In the genomic region with DNA sequence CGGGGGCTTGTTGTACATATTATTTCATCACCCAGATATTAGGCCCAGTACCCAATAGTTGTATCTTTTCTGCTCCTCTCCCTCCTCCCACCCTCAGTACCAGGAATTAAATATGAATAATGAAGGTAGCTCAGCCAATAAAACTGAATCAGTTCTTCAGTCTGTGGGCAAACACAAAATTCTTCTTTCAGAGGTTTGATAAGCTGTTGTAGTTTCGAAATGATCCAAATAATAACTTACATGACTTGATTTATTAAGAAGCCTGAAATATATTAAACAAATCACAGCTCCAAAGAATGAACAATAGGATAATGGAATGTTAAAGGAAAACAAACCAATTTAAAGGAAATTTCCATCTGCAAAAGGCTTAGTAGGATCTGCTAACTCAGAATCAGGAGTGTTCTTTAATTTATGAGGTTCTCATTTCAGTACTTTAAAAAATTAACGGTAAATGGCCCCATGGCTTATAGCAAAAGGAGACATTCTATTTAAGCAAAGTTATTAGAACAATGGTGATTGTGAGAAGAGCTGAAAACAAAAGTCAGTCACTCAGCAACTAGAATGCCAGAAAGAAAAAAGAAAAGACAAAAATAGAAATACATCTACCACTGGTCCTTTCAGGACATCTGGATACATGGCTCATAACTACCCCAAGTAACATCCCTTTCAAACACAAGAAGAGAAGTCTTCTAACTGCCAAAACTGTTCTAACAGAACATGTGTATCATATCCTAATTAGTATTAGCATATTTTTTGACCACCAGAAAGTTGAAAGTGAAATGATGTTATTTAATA, we compare ENCODE assay signal across 17 cellular contexts.
A peak's percentile ranks its signal among the peaks of the same experiment; 100 is the strongest.
DNase-seq lines count a peak whose midpoint lies in the region; ATAC-seq and TF ChIP-seq lines count a peak whose summit lies in the region.
"Had no signal": no experiment of that assay in that cellular context is flagged by ENCODE, and none has a peak within 500 bp of the region (broad histone marks: within the 10 kb centered on the region; RNA-seq: fewer than 3 reads in every experiment).

No MANE protein-coding gene starts in this region.

- H3K4me3 ChIP-seq in gastroesophageal sphincter (no peak overlapping the region), rectal smooth muscle tissue (ENCODE audit: low read length) (no peak overlapping the region), SJCRH30 (no peak overlapping the region)
- H3K4me3 ChIP-seq: prostate gland had no signal

- no peak overlapping the region for H3K9ac ChIP-seq in rectal smooth muscle tissue (ENCODE audit: low read length)
- H3K9ac ChIP-seq: SK-N-SH had no signal

- H3K27ac ChIP-seq in gastroesophageal sphincter (peak overlapping the region; percentile 62 to 72 (median 70)), rectal smooth muscle tissue (ENCODE audit: low read depth, low read length) (peak overlapping the region; percentile 27), SJCRH30 (no peak overlapping the region)
- H3K27ac ChIP-seq: prostate gland had no signal

- no peak for DNase-seq in HFFc6
- DNase-seq in SJCRH30: no peak
- DNase-seq in hepatic stellate cell (ENCODE audit: low spot score): no peak
- DNase-seq in stimulated activated naive CD4-positive, alpha-beta T cell (lab: John Stamatoyannopoulos, UW): no peak
- DNase-seq: activated CD4-positive, CD25-positive, alpha-beta regulatory T cell; activated T-cell treated with anti-CD3 and anti-CD28 coated beads, Interleukin-2, amount 50 U/mL, for 4 hours; H9; NCI-H2081 treated with DMSO at 0.1 percent for 48 hours; SK-N-SH; stimulated activated CD4-positive, alpha-beta T cell treated with anti-CD3 and anti-CD28 coated beads, Interleukin-4, amount 100 ng/mL, for 4 hours; stimulated activated naive CD4-positive, alpha-beta T cell treated with Interleukin-2 at 50 U/mL for 16 hours had no signal

- peaks cover 29% of the 10 kb centered on the region for H3K36me3 Mint-ChIP-seq in HFFc6 (ENCODE audit: low read depth)
- H3K36me3 Mint-ChIP-seq in activated naive CD8-positive, alpha-beta T cell: peaks cover 16% of the 10 kb centered on the region

- no peaks in the 10 kb centered on the region; the same call in 1 of the 2 replicates for H3K27me3 Mint-ChIP-seq in HFFc6 (ENCODE audit: insufficient read depth)
- no peaks in the 10 kb centered on the region for H3K27me3 Mint-ChIP-seq in activated naive CD8-positive, alpha-beta T cell
- H3K27me3 Mint-ChIP-seq: memory B cell had no signal

- WGBS in gastroesophageal sphincter (ENCODE audit: low coverage in 1 of 2), 2 donors: 19 to 26% methylated on average over 3 of the region's 3 CpGs

- no peaks in the 10 kb centered on the region for H3K36me3 ChIP-seq in gastroesophageal sphincter
- H3K36me3 ChIP-seq in rectal smooth muscle tissue (ENCODE audit: control insufficient read depth, insufficient read depth, low read length): no peaks in the 10 kb centered on the region
- peaks cover 2% of the 10 kb centered on the region; the same call in 1 of the 2 replicates for H3K36me3 ChIP-seq in SJCRH30
- H3K36me3 ChIP-seq: prostate gland had no signal

- TF ChIP-seq POLR2A in gastroesophageal sphincter (IDR thresholded peaks at IDR 0.05): no peak

- TF ChIP-seq EP300 in gastroesophageal sphincter (IDR thresholded peaks at IDR 0.05): no peak

- H3K9me3 ChIP-seq in gastroesophageal sphincter (no peaks in the 10 kb centered on the region), SJCRH30 (replicated peaks) (no peaks in the 10 kb centered on the region)
- H3K9me3 ChIP-seq: prostate gland, SK-N-SH had no signal

- H3K4me1 ChIP-seq in gastroesophageal sphincter (peaks cover 15 to 88% (median 28%) of the 10 kb centered on the region in 3 donors), rectal smooth muscle tissue (ENCODE audit: control insufficient read depth, insufficient read depth, low read length) (peaks cover 12% of the 10 kb centered on the region), SJCRH30 (peaks cover 6% of the 10 kb centered on the region; the same call in 1 of the 2 replicates)
- H3K4me1 ChIP-seq: prostate gland had no signal

- TF ChIP-seq CTCF in HFFc6 (IDR thresholded peaks at IDR 0.05): no peak
- TF ChIP-seq CTCF in gastroesophageal sphincter (IDR thresholded peaks at IDR 0.05): no peak

- peaks cover 50% of the 10 kb centered on the region for H3K4me1 Mint-ChIP-seq in HFFc6 (ENCODE audit: low read depth)
- H3K4me1 Mint-ChIP-seq in activated naive CD8-positive, alpha-beta T cell (ENCODE audit: low read depth): peaks cover 51% of the 10 kb centered on the region

- ATAC-seq in gastroesophageal sphincter (peak; percentile 25), HG02840 (IDR thresholded peaks at IDR 0.05; ENCODE audit: low FRiP score, unreplicated experiment) (no peak)

- H3K4me3 Mint-ChIP-seq in HFFc6: 0 out of 2 replicates have a peak overlapping the region, but pooled peaks have one; percentile 4
- no peak overlapping the region for H3K4me3 Mint-ChIP-seq in activated naive CD8-positive, alpha-beta T cell
- H3K4me3 Mint-ChIP-seq: activated T-cell treated with anti-CD3 and anti-CD28 coated beads, Interleukin-2, amount 50 U/mL, for 4 hours; H9; memory B cell had no signal

- no peaks in the 10 kb centered on the region for H3K9me3 Mint-ChIP-seq in HFFc6
- no peaks in the 10 kb centered on the region for H3K9me3 Mint-ChIP-seq in activated naive CD8-positive, alpha-beta T cell (ENCODE audit: low read depth)
- H3K9me3 Mint-ChIP-seq: activated T-cell treated with anti-CD3 and anti-CD28 coated beads, Interleukin-2, amount 50 U/mL, for 4 hours; H9; memory B cell had no signal

- peak overlapping the region; percentile 76 for H3K27ac Mint-ChIP-seq in HFFc6
- H3K27ac Mint-ChIP-seq in activated naive CD8-positive, alpha-beta T cell: peak overlapping the region; percentile 76
- H3K27ac Mint-ChIP-seq: memory B cell had no signal

- no peaks in the 10 kb centered on the region for H3K27me3 ChIP-seq in gastroesophageal sphincter
- no peaks in the 10 kb centered on the region for H3K27me3 ChIP-seq in rectal smooth muscle tissue (ENCODE audit: control insufficient read depth, insufficient read depth, low read length)
- H3K27me3 ChIP-seq in SJCRH30: no peaks in the 10 kb centered on the region
